Comparison of ENCODE assay signal across 8 cellular contexts in genomic region chr12:77847665-77848431, GRCh38. TPM values are rescaled to one million over a fixed set of nuclear protein-coding genes. Genes with fewer than 3 reads are reported as not detected.
DNase-seq lines count a peak whose midpoint lies in the region; ATAC-seq, FAIRE-seq and TF ChIP-seq lines count a peak whose summit lies in the region.

No MANE protein-coding gene starts in this region.

- POLR2A ChIA-PET in A673 (lab: Charles Lee; ENCODE audit: low non-redundant PET) = no interaction called here

- ATAC-seq in stimulated activated memory B cell treated with anti-CD40 and anti-IgM and Interleukin-4, amounts not matched to agents 10 μg/mL and 1 μg/mL and 100 μg/mL, for 72 hours = no peak

- peak overlapping the region; percentile 21 for H3K27ac ChIP-seq in A673 (ENCODE audit: low read depth, low read length, poor library complexity, severe bottlenecking)
- H3K27ac ChIP-seq in tibial nerve = peak overlapping the region in 1 of 4 donors; percentile 22
- H3K27ac ChIP-seq in testis = peak overlapping the region in 1 of 2 donors; percentile 28

- DNase-seq in A673 (ENCODE audit: low spot score) (no peak), H54 (ENCODE audit: insufficient read length, low spot score) (peak; percentile 4), T1000 (lab: John Stamatoyannopoulos, UW) (peak; percentile 11), iris pigment epithelial cell (ENCODE audit: low read depth) (peak; percentile 97), tibial nerve (ENCODE audit: low spot score in 2 of 2) (no peak), testis (no peak)
- DNase-seq in stimulated activated CD4-positive, alpha-beta T cell treated with anti-CD3 and anti-CD28 coated beads, Interleukin-2, amount 100 ng/mL, for 24 hours = no peak

- intact Hi-C loops in A673 (cut with micrococcal nuclease; ENCODE audit: unreplicated experiment) (no loop called here), testis (cut with DNase I; ENCODE audit: low total_unique reads) (no loop called here)

- H3K9me3 ChIP-seq in A673 (ENCODE audit: low read depth, low read length, poor library complexity, severe bottlenecking) = no peaks in the 10 kb centered on the region
- no peaks in the 10 kb centered on the region for H3K9me3 ChIP-seq in tibial nerve
- H3K9me3 ChIP-seq in testis = no peaks in the 10 kb centered on the region

- peaks cover 30% of the 10 kb centered on the region for H3K4me1 ChIP-seq in A673 (ENCODE audit: insufficient read depth, low read length, poor library complexity, severe bottlenecking)
- H3K4me1 ChIP-seq in tibial nerve = peaks cover 0 to 22% (median 7%) of the 10 kb centered on the region in 4 donors
- no peaks in the 10 kb centered on the region for H3K4me1 ChIP-seq in testis

- no peaks in the 10 kb centered on the region for H3K4me1 Mint-ChIP-seq in stimulated activated memory B cell treated with anti-CD40 and anti-IgM and Interleukin-4, amounts not matched to agents 10 μg/mL and 1 μg/mL and 100 μg/mL, for 72 hours

- TF ChIP-seq POLR2A in H54 (IDR thresholded peaks at IDR 0.05; ENCODE audit: low read depth, low read length) (no peak), tibial nerve (IDR thresholded peaks at IDR 0.05) (no peak), testis (IDR thresholded peaks at IDR 0.05) (no peak)

- no peaks in the 10 kb centered on the region for H3K27me3 ChIP-seq in A673 (replicated peaks; ENCODE audit: insufficient read depth, low read depth, low read length, poor library complexity)
- no peaks in the 10 kb centered on the region for H3K27me3 ChIP-seq in tibial nerve
- no peaks in the 10 kb centered on the region for H3K27me3 ChIP-seq in testis

- H3K4me3 ChIP-seq in A673 (ENCODE audit: low read depth, low read length, poor library complexity, severe bottlenecking) (no peak overlapping the region), tibial nerve (no peak overlapping the region), testis (no peak overlapping the region)

- no peak overlapping the region for H3K4me3 Mint-ChIP-seq in stimulated activated memory B cell treated with anti-CD40 and anti-IgM and Interleukin-4, amounts not matched to agents 10 μg/mL and 1 μg/mL and 100 μg/mL, for 72 hours

- CTCF ChIA-PET in A673 (lab: Charles Lee) = no interaction called here

- H3K36me3 ChIP-seq in A673 (ENCODE audit: insufficient read depth, low read length, poor library complexity, severe bottlenecking) = no peaks in the 10 kb centered on the region
- H3K36me3 ChIP-seq in tibial nerve = no peaks in the 10 kb centered on the region
- no peaks in the 10 kb centered on the region for H3K36me3 ChIP-seq in testis (ENCODE audit: low read depth, missing control alignments)

- no peaks in the 10 kb centered on the region for H3K9me3 Mint-ChIP-seq in stimulated activated memory B cell treated with anti-CD40 and anti-IgM and Interleukin-4, amounts not matched to agents 10 μg/mL and 1 μg/mL and 100 μg/mL, for 72 hours

- no peak for TF ChIP-seq EP300 in tibial nerve (IDR thresholded peaks at IDR 0.05)

- 26 to 40% methylated on average over 3 of the region's 3 CpGs for WGBS in tibial nerve, 2 donors
- WGBS in testis, 2 donors = 26 to 41% methylated on average over 3 of the region's 3 CpGs

- TF ChIP-seq CTCF in A673 (conservative IDR thresholded peaks at IDR 0.05; ENCODE audit: low read depth, low read length) (no peak), tibial nerve (IDR thresholded peaks at IDR 0.05) (no peak), testis (IDR thresholded peaks at IDR 0.05) (no peak)

- FAIRE-seq in H54 (lab: Jason Lieb, UNC) = peak; percentile 82

- no TSS peak for BruUV-seq in A673 (replicated peaks; lab: Mats Ljungman, UMichigan)

- H3K27ac Mint-ChIP-seq in stimulated activated memory B cell treated with anti-CD40 and anti-IgM and Interleukin-4, amounts not matched to agents 10 μg/mL and 1 μg/mL and 100 μg/mL, for 72 hours = no peak overlapping the region

- H3K36me3 Mint-ChIP-seq in stimulated activated memory B cell treated with anti-CD40 and anti-IgM and Interleukin-4, amounts not matched to agents 10 μg/mL and 1 μg/mL and 100 μg/mL, for 72 hours = no peaks in the 10 kb centered on the region

- H3K27me3 Mint-ChIP-seq in stimulated activated memory B cell treated with anti-CD40 and anti-IgM and Interleukin-4, amounts not matched to agents 10 μg/mL and 1 μg/mL and 100 μg/mL, for 72 hours = no peaks in the 10 kb centered on the region

RNA-seq across cellular contexts. Expression of gene NAV3, which starts 17.2 kb away (rescaled TPM):
- 8.9 and 18.0 TPM in 2 replicates for total RNA-seq in A673 (2021)
- 10 to 100 TPM; 32.0 to 60.5 (median 35.8) TPM for total RNA-seq in tibial nerve
- total RNA-seq in testis = 10 to 100 TPM; 20.0 to 21.9 TPM
- 6.4 TPM for polyA plus RNA-seq in testis (ENCODE audit: insufficient read depth, low read depth, low replicate concordance)

Comparison
In these comparisons a context has a peak if more than half of its experiments do, and no peak if none do; other contexts are left out.
1. DNase-seq: peak in H54 (single experiment), T1000 (single experiment) and iris pigment epithelial cell (single experiment); none in A673 (single experiment), tibial nerve (0 of 2), testis (single experiment) and stimulated activated CD4-positive, alpha-beta T cell treated with anti-CD3 and anti-CD28 coated beads, Interleukin-2, amount 100 ng/mL, for 24 hours (0 of 2).